ENCODE assay signal across 8 cellular contexts in the genomic region with DNA sequence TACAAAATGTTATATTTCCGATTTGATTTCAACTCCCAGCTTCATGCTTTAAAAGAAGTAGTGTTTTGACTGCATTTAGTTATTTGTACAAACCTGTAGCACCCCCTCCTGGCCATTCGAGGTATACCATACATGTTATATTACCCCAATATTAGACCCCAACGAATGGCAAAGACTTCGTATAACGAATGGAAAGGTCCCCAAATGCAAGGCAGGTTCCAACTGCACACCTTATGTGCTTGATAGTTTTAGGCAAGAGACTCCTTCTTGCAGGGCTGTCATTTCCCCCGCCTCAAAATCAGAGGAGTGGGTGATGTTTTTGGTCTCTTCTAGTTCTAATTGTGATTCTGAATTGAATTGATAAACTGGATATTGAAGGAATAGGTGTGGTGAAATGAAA.
A peak's percentile ranks its signal among the peaks of the same experiment; 100 is the strongest.
DNase-seq lines count a peak whose midpoint lies in the region; ATAC-seq and TF ChIP-seq lines count a peak whose summit lies in the region.

No MANE protein-coding gene starts in this region.

- H3K4me3 Mint-ChIP-seq in Calu3 (ENCODE audit: low read depth, unreplicated experiment), result no peak overlapping the region
- H3K4me3 Mint-ChIP-seq in activated naive CD8-positive, alpha-beta T cell treated with anti-CD3 and anti-CD28 coated beads, Interleukin-2, amount 50 U/mL, for 24 hours, result no peak overlapping the region

- 40 to 51% methylated on average over 6 of the region's 6 CpGs for WGBS in testis, 2 donors

- no peaks in the 10 kb centered on the region for H4K20me1 ChIP-seq in PC-9 (ENCODE audit: insufficient read depth)

- no peaks in the 10 kb centered on the region for H3F3A ChIP-seq in PC-9 (ENCODE audit: insufficient read depth, low read depth)

- H3K27me3 ChIP-seq in PC-9 (ENCODE audit: insufficient read depth, low read depth) (peaks cover 15% of the 10 kb centered on the region), testis (no peaks in the 10 kb centered on the region)

- H2AFZ ChIP-seq in PC-9, result no peak overlapping the region

- CTCF ChIA-PET in Calu3 (lab: Charles Lee), result interaction anchor here (1.2 to 1.4 kb wide), 2 partner anchors 8 to 39 kb away, joined by 4 to 8 read pairs; no protein-coding TSS in a partner anchor
- CTCF ChIA-PET in PC-9 (lab: Charles Lee), result interaction anchor here (0.6 kb wide), 3 partner anchors 269 to 491 kb away, joined by 3 to 9 read pairs (median 5); no protein-coding TSS in a partner anchor

- BruUV-seq in Calu3 (replicated peaks; lab: Mats Ljungman, UMichigan) (no TSS peak), PC-9 (replicated peaks; lab: Mats Ljungman, UMichigan) (no TSS peak)

- H3K36me3 ChIP-seq in PC-9 (ENCODE audit: low read depth), result no peaks in the 10 kb centered on the region
- H3K36me3 ChIP-seq in testis (ENCODE audit: low read depth, missing control alignments), result no peaks in the 10 kb centered on the region

- DNase-seq in Calu3 (peak; percentile 47), PC-9 (no peak), kidney glomerular epithelial cell (lab: John Stamatoyannopoulos, UW) (peak; percentile 22), testis (peak; percentile 75), NCI-H2107 treated with DMSO at 0.1 percent for 48 hours (lab: John Stamatoyannopoulos, UW; ENCODE audit: unreplicated experiment) (no peak), NCI-H774 (lab: John Stamatoyannopoulos, UW) (no peak)
- peak; percentile 71 for DNase-seq in activated naive CD8-positive, alpha-beta T cell treated with anti-CD3 and anti-CD28 coated beads, Interleukin-2, amount 50 U/mL, for 24 hours

- no peaks in the 10 kb centered on the region for H3K9me3 Mint-ChIP-seq in Calu3 (ENCODE audit: low read depth, unreplicated experiment)
- no peaks in the 10 kb centered on the region for H3K9me3 Mint-ChIP-seq in activated naive CD8-positive, alpha-beta T cell treated with anti-CD3 and anti-CD28 coated beads, Interleukin-2, amount 50 U/mL, for 24 hours

- no peaks in the 10 kb centered on the region for H3K36me3 Mint-ChIP-seq in Calu3 (ENCODE audit: insufficient read depth, unreplicated experiment)
- peaks cover 4% of the 10 kb centered on the region for H3K36me3 Mint-ChIP-seq in activated naive CD8-positive, alpha-beta T cell treated with anti-CD3 and anti-CD28 coated beads, Interleukin-2, amount 50 U/mL, for 24 hours (ENCODE audit: low read depth)

- intact Hi-C loops in Calu3 (cut with micrococcal nuclease; ENCODE audit: unreplicated experiment) (no loop called here), PC-9 (cut with micrococcal nuclease; ENCODE audit: unreplicated experiment) (no loop called here), testis (cut with DNase I; ENCODE audit: low total_unique reads) (no loop called here)

- H3K79me2 ChIP-seq in PC-9 (ENCODE audit: low read depth), result no peaks in the 10 kb centered on the region

- H3K4me1 ChIP-seq in PC-9 (replicated peaks; ENCODE audit: insufficient read depth) (no peaks in the 10 kb centered on the region), testis (no peaks in the 10 kb centered on the region)

- TF ChIP-seq CTCF in Calu3 (IDR thresholded peaks at IDR 0.05; ENCODE audit: unreplicated experiment), result peak; percentile 72
- peak; percentile 79 for TF ChIP-seq CTCF in PC-9 (conservative IDR thresholded peaks at IDR 0.05)
- TF ChIP-seq CTCF in testis (IDR thresholded peaks at IDR 0.05), result peak in 2 of 3 experiments; percentile 58 to 66

- H3K4me3 ChIP-seq in PC-9 (no peak overlapping the region), testis (no peak overlapping the region)

- POLR2A ChIA-PET in PC-9 (lab: Charles Lee; ENCODE audit: unreplicated experiment), result interaction anchor here (0.7 kb wide), 1 partner anchor 430 kb away, joined by 6 read pairs; no protein-coding TSS in a partner anchor

- H3K4me1 Mint-ChIP-seq in Calu3 (ENCODE audit: low read depth, unreplicated experiment), result no peaks in the 10 kb centered on the region
- peaks cover 22% of the 10 kb centered on the region for H3K4me1 Mint-ChIP-seq in activated naive CD8-positive, alpha-beta T cell treated with anti-CD3 and anti-CD28 coated beads, Interleukin-2, amount 50 U/mL, for 24 hours

- no peak overlapping the region for H3K4me2 ChIP-seq in PC-9

- ATAC-seq in GM21423 (IDR thresholded peaks at IDR 0.05; ENCODE audit: unreplicated experiment), result peak; percentile 39
- no peak for ATAC-seq in activated naive CD8-positive, alpha-beta T cell treated with anti-CD3 and anti-CD28 coated beads, Interleukin-2, amount 50 U/mL, for 24 hours

- peaks cover 27% of the 10 kb centered on the region for H3K27me3 Mint-ChIP-seq in Calu3 (ENCODE audit: unreplicated experiment)
- H3K27me3 Mint-ChIP-seq in activated naive CD8-positive, alpha-beta T cell treated with anti-CD3 and anti-CD28 coated beads, Interleukin-2, amount 50 U/mL, for 24 hours, result no peaks in the 10 kb centered on the region

- no peaks in the 10 kb centered on the region for H3K9me3 ChIP-seq in PC-9 (ENCODE audit: insufficient read depth, low read depth)
- H3K9me3 ChIP-seq in testis, result no peaks in the 10 kb centered on the region

- no peaks in the 10 kb centered on the region for H3K9me2 ChIP-seq in PC-9 (ENCODE audit: insufficient read depth)

- no peak overlapping the region for H3K27ac Mint-ChIP-seq in Calu3 (ENCODE audit: unreplicated experiment)
- no peak overlapping the region for H3K27ac Mint-ChIP-seq in activated naive CD8-positive, alpha-beta T cell treated with anti-CD3 and anti-CD28 coated beads, Interleukin-2, amount 50 U/mL, for 24 hours

- no peak for TF ChIP-seq POLR2A in testis (IDR thresholded peaks at IDR 0.05)

- no peak overlapping the region for H3K27ac ChIP-seq in PC-9
- no peak overlapping the region for H3K27ac ChIP-seq in testis

Comparison
In these comparisons a context has a peak if more than half of its experiments do, and no peak if none do; other contexts are left out.
1. DNase-seq: peak in Calu3 (single experiment), activated naive CD8-positive, alpha-beta T cell treated with anti-CD3 and anti-CD28 coated beads, Interleukin-2, amount 50 U/mL, for 24 hours (single experiment), kidney glomerular epithelial cell (single experiment) and testis (single experiment); none in PC-9 (0 of 2), NCI-H2107 treated with DMSO at 0.1 percent for 48 hours (single experiment) and NCI-H774 (single experiment).
2. Peak in every context shown above with its lines, with median percentiles within 50 percentile points of each other: CTCF ChIP-seq.